ENCODE assay signal across 1 cellular context in the genomic region with DNA sequence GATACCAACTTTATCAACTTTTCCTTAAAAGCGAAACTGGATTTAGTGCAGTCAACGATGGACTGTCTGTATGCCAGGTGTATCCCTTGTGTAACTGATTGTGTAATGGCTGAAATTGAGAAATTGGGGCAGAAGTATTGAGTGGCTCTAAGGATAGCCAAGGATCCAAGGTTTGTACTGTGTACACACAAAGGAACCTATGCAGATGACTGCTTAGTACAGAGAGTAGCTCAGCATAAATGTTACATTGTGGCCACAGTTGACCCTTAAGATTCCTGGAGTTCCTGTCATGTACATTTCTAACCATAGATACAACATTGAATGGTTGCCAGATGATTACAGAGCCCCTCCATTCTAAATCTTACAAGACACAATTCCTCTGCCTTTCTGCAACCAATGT.
TF ChIP-seq lines count a peak whose summit lies in the region.

No MANE protein-coding gene starts in this region.

TF ChIP-seq in GM12878, 131 proteins besides CTCF, POLR2A, EP300 and RAD21:
- TF ChIP-seq SMAD1 (IDR thresholded peaks at IDR 0.05; ENCODE audit: low read depth, partially characterized antibody): no peak
- no peak for TF ChIP-seq MYB (IDR thresholded peaks at IDR 0.05; ENCODE audit: borderline replicate concordance, low read depth, low read length)
- no peak for TF ChIP-seq CHD4 (IDR thresholded peaks at IDR 0.05)
- TF ChIP-seq, protein P1, sequence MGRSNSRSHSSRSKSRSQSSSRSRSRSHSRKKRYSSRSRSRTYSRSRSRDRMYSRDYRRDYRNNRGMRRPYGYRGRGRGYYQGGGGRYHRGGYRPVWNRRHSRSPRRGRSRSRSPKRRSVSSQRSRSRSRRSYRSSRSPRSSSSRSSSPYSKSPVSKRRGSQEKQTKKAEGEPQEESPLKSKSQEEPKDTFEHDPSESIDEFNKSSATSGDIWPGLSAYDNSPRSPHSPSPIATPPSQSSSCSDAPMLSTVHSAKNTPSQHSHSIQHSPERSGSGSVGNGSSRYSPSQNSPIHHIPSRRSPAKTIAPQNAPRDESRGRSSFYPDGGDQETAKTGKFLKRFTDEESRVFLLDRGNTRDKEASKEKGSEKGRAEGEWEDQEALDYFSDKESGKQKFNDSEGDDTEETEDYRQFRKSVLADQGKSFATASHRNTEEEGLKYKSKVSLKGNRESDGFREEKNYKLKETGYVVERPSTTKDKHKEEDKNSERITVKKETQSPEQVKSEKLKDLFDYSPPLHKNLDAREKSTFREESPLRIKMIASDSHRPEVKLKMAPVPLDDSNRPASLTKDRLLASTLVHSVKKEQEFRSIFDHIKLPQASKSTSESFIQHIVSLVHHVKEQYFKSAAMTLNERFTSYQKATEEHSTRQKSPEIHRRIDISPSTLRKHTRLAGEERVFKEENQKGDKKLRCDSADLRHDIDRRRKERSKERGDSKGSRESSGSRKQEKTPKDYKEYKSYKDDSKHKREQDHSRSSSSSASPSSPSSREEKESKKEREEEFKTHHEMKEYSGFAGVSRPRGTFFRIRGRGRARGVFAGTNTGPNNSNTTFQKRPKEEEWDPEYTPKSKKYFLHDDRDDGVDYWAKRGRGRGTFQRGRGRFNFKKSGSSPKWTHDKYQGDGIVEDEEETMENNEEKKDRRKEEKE (IDR thresholded peaks at IDR 0.05): no peak
- TF ChIP-seq BMI1 (IDR thresholded peaks at IDR 0.05; ENCODE audit: borderline replicate concordance): no peak
- TF ChIP-seq, protein P2, sequence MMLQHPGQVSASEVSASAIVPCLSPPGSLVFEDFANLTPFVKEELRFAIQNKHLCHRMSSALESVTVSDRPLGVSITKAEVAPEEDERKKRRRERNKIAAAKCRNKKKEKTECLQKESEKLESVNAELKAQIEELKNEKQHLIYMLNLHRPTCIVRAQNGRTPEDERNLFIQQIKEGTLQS (IDR thresholded peaks at IDR 0.05; ENCODE audit: borderline replicate concordance, extremely low read depth, low read depth, low read length): no peak
- no peak for TF ChIP-seq RELA (IDR thresholded peaks at IDR 0.05; ENCODE audit: borderline replicate concordance, partially characterized antibody)
- TF ChIP-seq BACH1 (IDR thresholded peaks at IDR 0.05; ENCODE audit: borderline replicate concordance): no peak
- TF ChIP-seq, protein P3, sequence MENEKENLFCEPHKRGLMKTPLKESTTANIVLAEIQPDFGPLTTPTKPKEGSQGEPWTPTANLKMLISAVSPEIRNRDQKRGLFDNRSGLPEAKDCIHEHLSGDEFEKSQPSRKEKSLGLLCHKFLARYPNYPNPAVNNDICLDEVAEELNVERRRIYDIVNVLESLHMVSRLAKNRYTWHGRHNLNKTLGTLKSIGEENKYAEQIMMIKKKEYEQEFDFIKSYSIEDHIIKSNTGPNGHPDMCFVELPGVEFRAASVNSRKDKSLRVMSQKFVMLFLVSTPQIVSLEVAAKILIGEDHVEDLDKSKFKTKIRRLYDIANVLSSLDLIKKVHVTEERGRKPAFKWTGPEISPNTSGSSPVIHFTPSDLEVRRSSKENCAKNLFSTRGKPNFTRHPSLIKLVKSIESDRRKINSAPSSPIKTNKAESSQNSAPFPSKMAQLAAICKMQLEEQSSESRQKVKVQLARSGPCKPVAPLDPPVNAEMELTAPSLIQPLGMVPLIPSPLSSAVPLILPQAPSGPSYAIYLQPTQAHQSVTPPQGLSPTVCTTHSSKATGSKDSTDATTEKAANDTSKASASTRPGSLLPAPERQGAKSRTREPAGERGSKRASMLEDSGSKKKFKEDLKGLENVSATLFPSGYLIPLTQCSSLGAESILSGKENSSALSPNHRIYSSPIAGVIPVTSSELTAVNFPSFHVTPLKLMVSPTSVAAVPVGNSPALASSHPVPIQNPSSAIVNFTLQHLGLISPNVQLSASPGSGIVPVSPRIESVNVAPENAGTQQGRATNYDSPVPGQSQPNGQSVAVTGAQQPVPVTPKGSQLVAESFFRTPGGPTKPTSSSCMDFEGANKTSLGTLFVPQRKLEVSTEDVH (IDR thresholded peaks at IDR 0.05; ENCODE audit: low read depth, partially characterized antibody): no peak
- TF ChIP-seq NFXL1 (IDR thresholded peaks at IDR 0.05; ENCODE audit: borderline replicate concordance): no peak
- TF ChIP-seq, protein P4, sequence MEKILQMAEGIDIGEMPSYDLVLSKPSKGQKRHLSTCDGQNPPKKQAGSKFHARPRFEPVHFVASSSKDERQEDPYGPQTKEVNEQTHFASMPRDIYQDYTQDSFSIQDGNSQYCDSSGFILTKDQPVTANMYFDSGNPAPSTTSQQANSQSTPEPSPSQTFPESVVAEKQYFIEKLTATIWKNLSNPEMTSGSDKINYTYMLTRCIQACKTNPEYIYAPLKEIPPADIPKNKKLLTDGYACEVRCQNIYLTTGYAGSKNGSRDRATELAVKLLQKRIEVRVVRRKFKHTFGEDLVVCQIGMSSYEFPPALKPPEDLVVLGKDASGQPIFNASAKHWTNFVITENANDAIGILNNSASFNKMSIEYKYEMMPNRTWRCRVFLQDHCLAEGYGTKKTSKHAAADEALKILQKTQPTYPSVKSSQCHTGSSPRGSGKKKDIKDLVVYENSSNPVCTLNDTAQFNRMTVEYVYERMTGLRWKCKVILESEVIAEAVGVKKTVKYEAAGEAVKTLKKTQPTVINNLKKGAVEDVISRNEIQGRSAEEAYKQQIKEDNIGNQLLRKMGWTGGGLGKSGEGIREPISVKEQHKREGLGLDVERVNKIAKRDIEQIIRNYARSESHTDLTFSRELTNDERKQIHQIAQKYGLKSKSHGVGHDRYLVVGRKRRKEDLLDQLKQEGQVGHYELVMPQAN (conservative IDR thresholded peaks at IDR 0.05): no peak
- no peak for TF ChIP-seq IKZF1 (conservative IDR thresholded peaks at IDR 0.05)
- no peak for TF ChIP-seq STAT1 (conservative IDR thresholded peaks at IDR 0.05)
- TF ChIP-seq, protein P5, sequence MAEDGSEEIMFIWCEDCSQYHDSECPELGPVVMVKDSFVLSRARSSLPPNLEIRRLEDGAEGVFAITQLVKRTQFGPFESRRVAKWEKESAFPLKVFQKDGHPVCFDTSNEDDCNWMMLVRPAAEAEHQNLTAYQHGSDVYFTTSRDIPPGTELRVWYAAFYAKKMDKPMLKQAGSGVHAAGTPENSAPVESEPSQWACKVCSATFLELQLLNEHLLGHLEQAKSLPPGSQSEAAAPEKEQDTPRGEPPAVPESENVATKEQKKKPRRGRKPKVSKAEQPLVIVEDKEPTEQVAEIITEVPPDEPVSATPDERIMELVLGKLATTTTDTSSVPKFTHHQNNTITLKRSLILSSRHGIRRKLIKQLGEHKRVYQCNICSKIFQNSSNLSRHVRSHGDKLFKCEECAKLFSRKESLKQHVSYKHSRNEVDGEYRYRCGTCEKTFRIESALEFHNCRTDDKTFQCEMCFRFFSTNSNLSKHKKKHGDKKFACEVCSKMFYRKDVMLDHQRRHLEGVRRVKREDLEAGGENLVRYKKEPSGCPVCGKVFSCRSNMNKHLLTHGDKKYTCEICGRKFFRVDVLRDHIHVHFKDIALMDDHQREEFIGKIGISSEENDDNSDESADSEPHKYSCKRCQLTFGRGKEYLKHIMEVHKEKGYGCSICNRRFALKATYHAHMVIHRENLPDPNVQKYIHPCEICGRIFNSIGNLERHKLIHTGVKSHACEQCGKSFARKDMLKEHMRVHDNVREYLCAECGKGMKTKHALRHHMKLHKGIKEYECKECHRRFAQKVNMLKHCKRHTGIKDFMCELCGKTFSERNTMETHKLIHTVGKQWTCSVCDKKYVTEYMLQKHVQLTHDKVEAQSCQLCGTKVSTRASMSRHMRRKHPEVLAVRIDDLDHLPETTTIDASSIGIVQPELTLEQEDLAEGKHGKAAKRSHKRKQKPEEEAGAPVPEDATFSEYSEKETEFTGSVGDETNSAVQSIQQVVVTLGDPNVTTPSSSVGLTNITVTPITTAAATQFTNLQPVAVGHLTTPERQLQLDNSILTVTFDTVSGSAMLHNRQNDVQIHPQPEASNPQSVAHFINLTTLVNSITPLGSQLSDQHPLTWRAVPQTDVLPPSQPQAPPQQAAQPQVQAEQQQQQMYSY (CRISPR knock-in tag; IDR thresholded peaks at IDR 0.05): no peak
- TF ChIP-seq, protein P6, sequence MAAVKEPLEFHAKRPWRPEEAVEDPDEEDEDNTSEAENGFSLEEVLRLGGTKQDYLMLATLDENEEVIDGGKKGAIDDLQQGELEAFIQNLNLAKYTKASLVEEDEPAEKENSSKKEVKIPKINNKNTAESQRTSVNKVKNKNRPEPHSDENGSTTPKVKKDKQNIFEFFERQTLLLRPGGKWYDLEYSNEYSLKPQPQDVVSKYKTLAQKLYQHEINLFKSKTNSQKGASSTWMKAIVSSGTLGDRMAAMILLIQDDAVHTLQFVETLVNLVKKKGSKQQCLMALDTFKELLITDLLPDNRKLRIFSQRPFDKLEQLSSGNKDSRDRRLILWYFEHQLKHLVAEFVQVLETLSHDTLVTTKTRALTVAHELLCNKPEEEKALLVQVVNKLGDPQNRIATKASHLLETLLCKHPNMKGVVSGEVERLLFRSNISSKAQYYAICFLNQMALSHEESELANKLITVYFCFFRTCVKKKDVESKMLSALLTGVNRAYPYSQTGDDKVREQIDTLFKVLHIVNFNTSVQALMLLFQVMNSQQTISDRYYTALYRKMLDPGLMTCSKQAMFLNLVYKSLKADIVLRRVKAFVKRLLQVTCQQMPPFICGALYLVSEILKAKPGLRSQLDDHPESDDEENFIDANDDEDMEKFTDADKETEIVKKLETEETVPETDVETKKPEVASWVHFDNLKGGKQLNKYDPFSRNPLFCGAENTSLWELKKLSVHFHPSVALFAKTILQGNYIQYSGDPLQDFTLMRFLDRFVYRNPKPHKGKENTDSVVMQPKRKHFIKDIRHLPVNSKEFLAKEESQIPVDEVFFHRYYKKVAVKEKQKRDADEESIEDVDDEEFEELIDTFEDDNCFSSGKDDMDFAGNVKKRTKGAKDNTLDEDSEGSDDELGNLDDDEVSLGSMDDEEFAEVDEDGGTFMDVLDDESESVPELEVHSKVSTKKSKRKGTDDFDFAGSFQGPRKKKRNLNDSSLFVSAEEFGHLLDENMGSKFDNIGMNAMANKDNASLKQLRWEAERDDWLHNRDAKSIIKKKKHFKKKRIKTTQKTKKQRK (IDR thresholded peaks at IDR 0.05; ENCODE audit: low read depth, low read length): no peak
- TF ChIP-seq RUNX3 (IDR thresholded peaks at IDR 0.05; ENCODE audit: low read length): no peak
TF ChIP-seq in GM12878: peak in this region for 0.
